In genomic region chr14:35121887-35122695, GRCh38 we compare ENCODE assay signal across 8 cellular contexts. TPM values are rescaled to one million over a fixed set of nuclear protein-coding genes. Genes with fewer than 3 reads are reported as not detected.
DNase-seq lines count a peak whose midpoint lies in the region; ATAC-seq and TF ChIP-seq lines count a peak whose summit lies in the region.

Gene PPP2R3C, minus strand, starts transcription at chr14:35121990. Its CDS starts 31 bp downstream, at chr14:35121959.
Gene PRORP, plus strand, starts transcription at chr14:35122552. Its CDS starts 694 bp downstream, at chr14:35123246.

- no peaks in the 10 kb centered on the region for H3K27me3 Mint-ChIP-seq in activated naive CD8-positive, alpha-beta T cell
- H3K27me3 Mint-ChIP-seq in glutamatergic neuron (ENCODE audit: unreplicated experiment) = peaks cover 8% of the 10 kb centered on the region

- peaks cover 57% of the 10 kb centered on the region for H3K79me2 ChIP-seq in osteoblast (ENCODE audit: insufficient read depth, low read length)

- H3K4me1 ChIP-seq in osteoblast (ENCODE audit: insufficient read depth, low read length) (peaks cover 16% of the 10 kb centered on the region), thoracic aorta (ENCODE audit: control insufficient read depth in 1 of 2, low read depth in 2 of 2) (peaks cover 5 to 44% of the 10 kb centered on the region in 2 donors)

- POLR2A ChIA-PET in GM10248 (lab: Yijun Ruan, JAX) = interaction anchor here (0.5 to 1.8 kb wide), 6 partner anchors 11 to 282 kb away, joined by 3 to 14 read pairs (median 4); partner anchors contain the start of genes NFKBIA and PSMA6

- ATAC-seq in HG02623 (IDR thresholded peaks at IDR 0.05; ENCODE audit: unreplicated experiment) (peak; percentile 84), thoracic aorta (ENCODE audit: insufficient number of reproducible peaks, low FRiP score, low read depth) (peak; percentile 73)

- peak; percentile 93 for DNase-seq in GM10248 (ENCODE audit: extremely low spot score)
- DNase-seq in NCI-H1105 (lab: John Stamatoyannopoulos, UW) = peak; percentile 98
- peak; percentile 60 for DNase-seq in SKM-1 treated with dmso at 0.1 percent for 144 hours (lab: John Stamatoyannopoulos, UW; ENCODE audit: unreplicated experiment)
- peak; percentile 81 for DNase-seq in glutamatergic neuron
- peak; percentile 92 for DNase-seq in osteoblast (ENCODE audit: insufficient read length, low spot score, missing footprints)
- peak; percentile 75 for DNase-seq in thoracic aorta (ENCODE audit: low spot score)

- no peaks in the 10 kb centered on the region for H4K20me1 ChIP-seq in osteoblast (ENCODE audit: insufficient read depth, low read length)

- H3K36me3 Mint-ChIP-seq in activated naive CD8-positive, alpha-beta T cell = peaks cover 16% of the 10 kb centered on the region
- no peaks in the 10 kb centered on the region for H3K36me3 Mint-ChIP-seq in glutamatergic neuron (ENCODE audit: unreplicated experiment)

- H3K27ac Mint-ChIP-seq in activated naive CD8-positive, alpha-beta T cell = peak within 1 kb of the TSS; percentile 100
- peak within 1 kb of the TSS; percentile 94 for H3K27ac Mint-ChIP-seq in glutamatergic neuron (ENCODE audit: unreplicated experiment)

- H3K9me3 ChIP-seq in osteoblast (ENCODE audit: low read depth, low read length) (no peaks in the 10 kb centered on the region), thoracic aorta (no peaks in the 10 kb centered on the region)

- peak within 1 kb of the TSS; percentile 99 for H3K27ac ChIP-seq in osteoblast (ENCODE audit: low read depth, low read length)
- H3K27ac ChIP-seq in thoracic aorta = peak within 1 kb of the TSS; percentile 96 to 98

- peak within 1 kb of the TSS; percentile 97 for H3K4me3 Mint-ChIP-seq in activated naive CD8-positive, alpha-beta T cell
- peak within 1 kb of the TSS; percentile 93 for H3K4me3 Mint-ChIP-seq in glutamatergic neuron (ENCODE audit: unreplicated experiment)

- H3K4me3 ChIP-seq in osteoblast (ENCODE audit: insufficient read depth, low read length) = peak within 1 kb of the TSS; percentile 84
- H3K4me3 ChIP-seq in thoracic aorta = peak within 1 kb of the TSS; percentile 89

- H2AFZ ChIP-seq in osteoblast (ENCODE audit: low read length) = peak within 1 kb of the TSS; percentile 97

- no peaks in the 10 kb centered on the region for H3K9me3 Mint-ChIP-seq in activated naive CD8-positive, alpha-beta T cell (ENCODE audit: low read depth)
- peaks cover 8% of the 10 kb centered on the region for H3K9me3 Mint-ChIP-seq in glutamatergic neuron (ENCODE audit: unreplicated experiment)

- CTCF ChIA-PET in GM10248 (lab: Yijun Ruan, JAX) = interaction anchor here (0.9 to 2.3 kb wide), 8 partner anchors 9 to 298 kb away, joined by 3 to 12 read pairs (median 3); no protein-coding TSS in a partner anchor

- peak within 1 kb of the TSS; percentile 86 for H3K4me2 ChIP-seq in osteoblast (ENCODE audit: insufficient read depth, low read length)

- H3K36me3 ChIP-seq in osteoblast (ENCODE audit: insufficient read depth, low read length) = no peaks in the 10 kb centered on the region
- no peaks in the 10 kb centered on the region for H3K36me3 ChIP-seq in thoracic aorta

- no peaks in the 10 kb centered on the region for H3K27me3 ChIP-seq in osteoblast (ENCODE audit: insufficient read depth, low read length)
- no peaks in the 10 kb centered on the region for H3K27me3 ChIP-seq in thoracic aorta (replicated peaks; ENCODE audit: insufficient read depth)

- TF ChIP-seq CTCF in GM10248 (IDR thresholded peaks at IDR 0.05; ENCODE audit: control extremely low read depth, extremely low read depth, low read depth, missing control alignments) (no peak), glutamatergic neuron (IDR thresholded peaks at IDR 0.05; ENCODE audit: partially characterized antibody, unreplicated experiment) (no peak), osteoblast (IDR thresholded peaks at IDR 0.05; ENCODE audit: extremely low read depth, low read depth, low read length) (no peak), thoracic aorta (IDR thresholded peaks at IDR 0.05) (no peak)

- peaks cover 70% of the 10 kb centered on the region for H3K4me1 Mint-ChIP-seq in activated naive CD8-positive, alpha-beta T cell (ENCODE audit: low read depth)
- peaks cover 12% of the 10 kb centered on the region for H3K4me1 Mint-ChIP-seq in glutamatergic neuron (ENCODE audit: low read depth, unreplicated experiment)

RNA-seq across cellular contexts. Expression of gene PPP2R3C, which starts in this region (rescaled TPM):
- 37.0 TPM for total RNA-seq in glutamatergic neuron (ENCODE audit: unreplicated experiment)
- 53.0 and 53.9 TPM in 2 replicates for total RNA-seq in osteoblast
- total RNA-seq in thoracic aorta = 10 to 100 TPM; 29.5 to 31.6 TPM

RNA-seq across cellular contexts. Expression of gene PRORP, which starts in this region (rescaled TPM):
- total RNA-seq in glutamatergic neuron (ENCODE audit: unreplicated experiment) = 20.5 TPM
- 27.7 and 30.4 TPM in 2 replicates for total RNA-seq in osteoblast
- 10 to 100 TPM; 18.1 to 43.6 TPM for total RNA-seq in thoracic aorta

Comparison
In these comparisons a context has a peak if more than half of its experiments do, and no peak if none do; other contexts are left out.
1. Peak in every context shown above with its lines: DNase-seq, ATAC-seq, H3K4me3 ChIP-seq and H3K27ac ChIP-seq.